In the genomic region with DNA sequence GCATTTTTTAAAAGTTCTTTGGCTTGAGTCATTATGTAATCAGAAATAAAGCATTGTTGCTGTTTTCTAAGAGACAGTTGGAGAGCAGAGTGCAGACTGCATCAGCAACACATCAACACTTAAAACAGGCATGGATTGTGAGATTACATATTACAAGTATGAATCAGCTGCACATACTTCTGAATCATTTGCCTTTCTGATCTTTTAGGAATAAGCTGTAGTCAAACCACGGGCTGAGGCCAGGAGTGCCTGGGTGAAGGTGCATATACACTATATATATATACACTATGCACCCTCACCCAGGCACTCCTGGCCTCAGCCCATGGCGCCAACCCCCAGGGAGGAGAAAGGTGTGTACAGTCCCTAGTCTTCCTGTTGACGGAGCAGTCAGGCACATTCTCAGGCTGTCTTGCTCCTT, we compare ENCODE assay signal across 17 cellular contexts. TPM values are rescaled to one million over a fixed set of nuclear protein-coding genes. Genes with fewer than 3 reads are reported as not detected.
DNase-seq lines count a peak whose midpoint lies in the region; ATAC-seq and TF ChIP-seq lines count a peak whose summit lies in the region.
"Had no signal": no experiment of that assay in that cellular context is flagged by ENCODE, and none has a peak within 500 bp of the region (broad histone marks: within the 10 kb centered on the region; RNA-seq: fewer than 3 reads in every experiment).

No MANE protein-coding gene starts in this region.

- no peak overlapping the region for H2AFZ ChIP-seq in IMR-90 (replicated peaks; ENCODE audit: low read length, poor library complexity)

- H3K18ac ChIP-seq in IMR-90 (ENCODE audit: low read depth, low read length) = no peak overlapping the region

- H2BK20ac ChIP-seq in IMR-90 (ENCODE audit: low read depth, low read length) = no peak overlapping the region

- CTCF ChIA-PET in IMR-90 (lab: Yijun Ruan, JAX) = no interaction called here

- no peak overlapping the region for H4K8ac ChIP-seq in IMR-90 (ENCODE audit: low read depth in 2 of 2, low read length in 2 of 2)

- no peak overlapping the region for H3K14ac ChIP-seq in IMR-90 (replicated peaks; ENCODE audit: low read depth, low read length)

- no peak overlapping the region for H3K56ac ChIP-seq in IMR-90 (ENCODE audit: extremely low read depth, insufficient read depth, low read length)

- no peak overlapping the region for H4K91ac ChIP-seq in IMR-90 (ENCODE audit: insufficient read depth, low read depth, low read length)

- H2BK120ac ChIP-seq in IMR-90 (ENCODE audit: low read depth, low read length) = no peak overlapping the region

- TF ChIP-seq CTCF in IMR-90 (conservative IDR thresholded peaks at IDR 0.05; ENCODE audit: low read depth, low read length) (no peak), brain microvascular endothelial cell (IDR thresholded peaks at IDR 0.05; ENCODE audit: low read depth, low read length, missing control alignments) (no peak)

- intact Hi-C loops in IMR-90 (cut with micrococcal nuclease) = no loop called here

- ATAC-seq in IMR-90 (ENCODE audit: low read depth) (peak; percentile 27), GM18909 (IDR thresholded peaks at IDR 0.05; ENCODE audit: poor library complexity, unreplicated experiment) (no peak), HG03097 (IDR thresholded peaks at IDR 0.05; ENCODE audit: low FRiP score, unreplicated experiment) (no peak)
- ATAC-seq: activated CD8-positive, alpha-beta memory T cell treated with anti-CD3 and anti-CD28 coated beads, Interleukin-2, amount 10 ng/mL, durations not matched to agents 7 days and 5 days; psoas muscle had no signal

- no peaks in the 10 kb centered on the region for H3K27me3 ChIP-seq in IMR-90 (ENCODE audit: control insufficient read depth, insufficient read depth, low read length)
- H3K27me3 ChIP-seq in brain microvascular endothelial cell (replicated peaks) = no peaks in the 10 kb centered on the region

- POLR2A ChIA-PET in IMR-90 (lab: Charles Lee; ENCODE audit: unreplicated experiment) = no interaction called here

- BruUV-seq in IMR-90 (replicated peaks; lab: Mats Ljungman, UMichigan) = no TSS peak

- H3K4me3 ChIP-seq in IMR-90 (ENCODE audit: insufficient read depth, low read depth, low read length) (no peak overlapping the region), brain microvascular endothelial cell (ENCODE audit: low read depth, low read length) (no peak overlapping the region)
- H3K4me3 ChIP-seq: psoas muscle, suprapubic skin had no signal

- H2BK5ac ChIP-seq in IMR-90 (ENCODE audit: low read depth, low read length, poor library complexity, severe bottlenecking) = no peak overlapping the region

- no CpG with 5 or more reads among the region's 3 CpGs for WGBS in IMR-90 (ENCODE audit: extremely low coverage in 2 of 2, insufficient read length in 1 of 2), 2 experiments

- no peak overlapping the region for H4K5ac ChIP-seq in IMR-90 (ENCODE audit: low read depth, low read length)

- no peak overlapping the region for H3K4me2 ChIP-seq in IMR-90 (ENCODE audit: low read depth, low read length)

- no peaks in the 10 kb centered on the region for H4K20me1 ChIP-seq in IMR-90 (ENCODE audit: insufficient read depth, low read length)

- dilution Hi-C loops in IMR-90 (cut with HindIII; ENCODE audit: low sequenced_read_pairs, unreplicated experiment) = no loop called here

- no peak for TF ChIP-seq POLR2A in IMR-90 (IDR thresholded peaks at IDR 0.05; ENCODE audit: low read depth, low read length)

- no peaks in the 10 kb centered on the region for H3K4me1 ChIP-seq in IMR-90 (ENCODE audit: control insufficient read depth, insufficient read depth, low read length)
- H3K4me1 ChIP-seq: psoas muscle, suprapubic skin had no signal

- H2AK5ac ChIP-seq in IMR-90 (ENCODE audit: low read depth, low read length) = no peak overlapping the region

- H3K36me3 ChIP-seq in IMR-90 (ENCODE audit: control insufficient read depth, insufficient read depth, low read length) (no peaks in the 10 kb centered on the region), brain microvascular endothelial cell (replicated peaks) (no peaks in the 10 kb centered on the region)
- H3K36me3 ChIP-seq: suprapubic skin had no signal

- no peak for TF ChIP-seq RAD21 in IMR-90 (IDR thresholded peaks at IDR 0.05; ENCODE audit: low read length)

- no peaks in the 10 kb centered on the region for H3K9me3 ChIP-seq in IMR-90 (ENCODE audit: control insufficient read depth, insufficient read depth, low read length)
- H3K9me3 ChIP-seq: psoas muscle, suprapubic skin had no signal

- H2AK9ac ChIP-seq in IMR-90 (replicated peaks; ENCODE audit: low read depth, low read length, poor library complexity) = no peak overlapping the region

- H3K4ac ChIP-seq in IMR-90 (ENCODE audit: low read depth, low read length) = no peak overlapping the region

- H3K23ac ChIP-seq in IMR-90 (ENCODE audit: low read depth, low read length) = no peak overlapping the region

- DNase-seq in COLO829 (ENCODE audit: low spot score) = peak; percentile 11
- peak; percentile 15 for DNase-seq in IMR-90
- DNase-seq in brain microvascular endothelial cell = peak; percentile 22
- peak; percentile 19 for DNase-seq in myocyte (ENCODE audit: low read depth)
- DNase-seq in cerebellum (ENCODE audit: low spot score) = no peak
- DNase-seq in stimulated activated naive CD4-positive, alpha-beta T cell treated with Interleukin-2 at 50 U/mL for 16 hours (lab: John Stamatoyannopoulos, UW) = no peak
- DNase-seq: activated CD8-positive, alpha-beta memory T cell treated with anti-CD3 and anti-CD28 coated beads, Interleukin-2, amount 10 ng/mL, durations not matched to agents 7 days and 5 days; activated naive CD4-positive, alpha-beta T cell; DND-41; glutamatergic neuron; NCI-H1105 treated with DMSO at 0.1 percent for 48 hours; psoas muscle had no signal

- H3K27ac ChIP-seq in IMR-90 (ENCODE audit: insufficient read depth, low read length) (no peak overlapping the region), brain microvascular endothelial cell (no peak overlapping the region)
- H3K27ac ChIP-seq: C4-2B, psoas muscle, suprapubic skin, VCaP had no signal

- in situ Hi-C loops in IMR-90 (cut with MboI; ENCODE audit: low sequenced_read_pairs) = no loop called here
- in situ Hi-C loops in brain microvascular endothelial cell (cut with HindIII; ENCODE audit: low pct_ligation_motif_present, low sequenced_read_pairs) = no loop called here

- H3K9me1 ChIP-seq in IMR-90 (ENCODE audit: insufficient read depth, low read length) = no peaks in the 10 kb centered on the region

- H3K79me1 ChIP-seq in IMR-90 (ENCODE audit: low read depth in 1 of 2, low read length in 2 of 2) = no peaks in the 10 kb centered on the region

- no peak overlapping the region for H2BK15ac ChIP-seq in IMR-90 (ENCODE audit: low read depth, low read length)

- H3K9ac ChIP-seq in IMR-90 (ENCODE audit: low read depth, low read length) = no peak overlapping the region

TF ChIP-seq in IMR-90, 13 proteins besides CTCF, POLR2A, EP300 and RAD21:
- TF ChIP-seq, protein P1, sequence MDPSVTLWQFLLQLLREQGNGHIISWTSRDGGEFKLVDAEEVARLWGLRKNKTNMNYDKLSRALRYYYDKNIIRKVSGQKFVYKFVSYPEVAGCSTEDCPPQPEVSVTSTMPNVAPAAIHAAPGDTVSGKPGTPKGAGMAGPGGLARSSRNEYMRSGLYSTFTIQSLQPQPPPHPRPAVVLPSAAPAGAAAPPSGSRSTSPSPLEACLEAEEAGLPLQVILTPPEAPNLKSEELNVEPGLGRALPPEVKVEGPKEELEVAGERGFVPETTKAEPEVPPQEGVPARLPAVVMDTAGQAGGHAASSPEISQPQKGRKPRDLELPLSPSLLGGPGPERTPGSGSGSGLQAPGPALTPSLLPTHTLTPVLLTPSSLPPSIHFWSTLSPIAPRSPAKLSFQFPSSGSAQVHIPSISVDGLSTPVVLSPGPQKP (IDR thresholded peaks at IDR 0.05; ENCODE audit: borderline replicate concordance, low read depth, low read length) = no peak
- TF ChIP-seq FOS (IDR thresholded peaks at IDR 0.05; ENCODE audit: low read depth, low read length) = no peak
- no peak for TF ChIP-seq RCOR1 (IDR thresholded peaks at IDR 0.05; ENCODE audit: insufficient replicate concordance, low read length)
- TF ChIP-seq SMC3 (IDR thresholded peaks at IDR 0.05; ENCODE audit: low read depth, low read length) = no peak
- TF ChIP-seq RFX5 (IDR thresholded peaks at IDR 0.05; ENCODE audit: low read depth, low read length) = no peak
- TF ChIP-seq MAZ (IDR thresholded peaks at IDR 0.05; ENCODE audit: borderline replicate concordance, low read depth, low read length) = no peak
- TF ChIP-seq NFE2L2 (IDR thresholded peaks at IDR 0.05; ENCODE audit: low read depth, low read length) = no peak
- no peak for TF ChIP-seq USF2 (IDR thresholded peaks at IDR 0.05; ENCODE audit: low read depth, low read length)
- TF ChIP-seq MAFK (IDR thresholded peaks at IDR 0.05; ENCODE audit: low read depth, low read length) = no peak
- TF ChIP-seq CEBPB (IDR thresholded peaks at IDR 0.05; ENCODE audit: low read depth, low read length) = no peak
- no peak for TF ChIP-seq BHLHE40 (IDR thresholded peaks at IDR 0.05; ENCODE audit: low read depth, low read length)
- no peak for TF ChIP-seq CHD1 (IDR thresholded peaks at IDR 0.05; ENCODE audit: low read depth, low read length)
- TF ChIP-seq MXI1 (IDR thresholded peaks at IDR 0.05; ENCODE audit: borderline replicate concordance, low read depth, low read length) = no peak

RNA-seq across cellular contexts. Expression of gene DLX6, which starts 52.4 kb away (rescaled TPM):
- total RNA-seq in IMR-90 (2012; rRNA removed) = not detected in 2 replicates
- polyA plus RNA-seq in IMR-90 (2012; rRNA removed) = not detected in 2 replicates
- polyA plus RNA-seq in IMR-90 (2012; cell fraction: cytosol; rRNA removed) = not detected in 2 replicates
- polyA plus RNA-seq in IMR-90 (2012; cell fraction: nucleus; rRNA removed; ENCODE audit: low replicate concordance) = not detected in 2 replicates
- 0.27 TPM in 1 of 2 replicates, not detected in the other for total RNA-seq in myocyte
- polyA plus RNA-seq in myocyte (2012) = 0.08 TPM
- total RNA-seq in cerebellum = not detected
- total RNA-seq: activated CD8-positive, alpha-beta memory T cell treated with anti-CD3 and anti-CD28 coated beads, Interleukin-2, amount 10 ng/mL, durations not matched to agents 7 days and 5 days; psoas muscle had no signal
- polyA plus RNA-seq: psoas muscle had no signal

Comparison
In these comparisons a context has a peak if more than half of its experiments do, and no peak if none do; other contexts are left out.
1. DNase-seq: peak in COLO829 (single experiment), IMR-90 (single experiment), brain microvascular endothelial cell (single experiment) and myocyte (single experiment); none in cerebellum (single experiment) and stimulated activated naive CD4-positive, alpha-beta T cell treated with Interleukin-2 at 50 U/mL for 16 hours (single experiment).